9 cellular contexts compared by ENCODE assay signal in genomic region chr17:45353047-45353446, GRCh38. TPM values are rescaled to one million over a fixed set of nuclear protein-coding genes. Genes with fewer than 3 reads are reported as not detected.
DNase-seq lines count a peak whose midpoint lies in the region; ATAC-seq, FAIRE-seq and TF ChIP-seq lines count a peak whose summit lies in the region.
"Had no signal": no experiment of that assay in that cellular context is flagged by ENCODE, and none has a peak within 500 bp of the region (broad histone marks: within the 10 kb centered on the region; RNA-seq: fewer than 3 reads in every experiment).

No MANE protein-coding gene starts in this region.

- 91% methylated on average over 4 of the region's 4 CpGs; no CpG with 5 or more reads in 1 of the 2 experiments for WGBS in H1 (ENCODE audit: extremely low coverage in 1 of 2, insufficient coverage in 1 of 2, insufficient read length in 1 of 2, insufficient replicate concordance in 2 of 2, low coverage in 1 of 2, low lambda C conversion rate in 2 of 2, missing lambda C conversion rate in 1 of 2), 2 experiments

- H3K9me3 ChIP-seq in T-helper 17 cell (ENCODE audit: control insufficient read depth, low read length, poor library complexity, severe bottlenecking) (no peaks in the 10 kb centered on the region), H1 (ENCODE audit: insufficient read depth in 2 of 2, low read depth in 1 of 2, low read length in 1 of 2) (0 out of 4 replicates have a peak, but pooled peaks cover 0 to 2% of the 10 kb centered on the region in 2 experiments)

- peaks cover 9% of the 10 kb centered on the region for H3K36me3 Mint-ChIP-seq in T-helper 17 cell (ENCODE audit: low read depth)

- ATAC-seq in HG03565 (IDR thresholded peaks at IDR 0.05; ENCODE audit: unreplicated experiment) (peak; percentile 37), T-helper 17 cell (peak; percentile 46), GM19324 (IDR thresholded peaks at IDR 0.05; ENCODE audit: low FRiP score, unreplicated experiment) (no peak), HG03457 (IDR thresholded peaks at IDR 0.05; ENCODE audit: unreplicated experiment) (no peak)

- H3K4me3 Mint-ChIP-seq in T-helper 17 cell: no peak overlapping the region

- H2BK15ac ChIP-seq in H1 (ENCODE audit: low read length): peak overlapping the region; percentile 48; the same call in 1 of the 2 replicates

- CTCF ChIA-PET in H1 (lab: Charles Lee; ENCODE audit: partially characterized antibody): no interaction called here

- no peaks in the 10 kb centered on the region; the same call in 1 of the 2 replicates for H3K23me2 ChIP-seq in H1 (ENCODE audit: low read depth, low read length)

- TF ChIP-seq RAD21 in H1 (IDR thresholded peaks at IDR 0.05 in 1 of 2, conservative IDR thresholded peaks at IDR 0.05 in 1 of 2; ENCODE audit: low read depth in 2 of 2, low read length in 2 of 2): no peak

- POLR2A ChIA-PET in H1 (lab: Charles Lee; ENCODE audit: partially characterized antibody): interaction anchor here (0.7 kb wide), 1 partner anchor 18 kb away, joined by 3 read pairs; no protein-coding TSS in a partner anchor

- H3K27ac Mint-ChIP-seq in T-helper 17 cell: no peak overlapping the region

- H4K20me1 ChIP-seq in H1 (replicated peaks in 1 of 2; ENCODE audit: control insufficient read depth in 1 of 2, insufficient read depth in 2 of 2, low read length in 2 of 2): no peaks in the 10 kb centered on the region

- H3K56ac ChIP-seq in H1 (replicated peaks; ENCODE audit: insufficient read length, low read depth, low read length): no peak overlapping the region

- H3K4ac ChIP-seq in H1 (replicated peaks; ENCODE audit: insufficient read length, low read depth, low read length): no peak overlapping the region

- H2AFZ ChIP-seq in H1 (ENCODE audit: low read length): no peak overlapping the region

- H2BK5ac ChIP-seq in H1 (ENCODE audit: low read depth, low read length): no peak overlapping the region

- no peak overlapping the region for H4K8ac ChIP-seq in H1 (ENCODE audit: extremely low read depth, insufficient read depth, low read length)

- H3K9ac ChIP-seq in H1 (replicated peaks in 1 of 4; ENCODE audit: extremely low read depth in 1 of 4, low read depth in 3 of 4, low read length in 3 of 4): no peak overlapping the region

- H3K4me1 Mint-ChIP-seq in T-helper 17 cell: peaks cover 12% of the 10 kb centered on the region

- no peak overlapping the region for H3K23ac ChIP-seq in H1 (ENCODE audit: insufficient read length)

- no peak overlapping the region for H2BK12ac ChIP-seq in H1 (ENCODE audit: low read depth, low read length)

- H3K79me1 ChIP-seq in H1 (ENCODE audit: low read depth, low read length): no peaks in the 10 kb centered on the region

- H2BK20ac ChIP-seq in H1 (ENCODE audit: low read length): peak overlapping the region; percentile 52; the same call in 1 of the 2 replicates

- no peak for TF ChIP-seq CTCF in H1 (IDR thresholded peaks at IDR 0.05; ENCODE audit: control extremely low read depth in 1 of 3, insufficient read depth in 1 of 3, low read depth in 1 of 3, low read length in 3 of 3)

- no peak overlapping the region for H2BK120ac ChIP-seq in H1 (replicated peaks; ENCODE audit: low read depth, low read length)

- no peak overlapping the region for H3K27ac ChIP-seq in H1 (ENCODE audit: low read depth, low read length)

- no peak overlapping the region for H2AK5ac ChIP-seq in H1 (ENCODE audit: low read depth, low read length)

- DNase-seq in T-helper 17 cell (no peak), H1 (ENCODE audit: low read depth in 1 of 2, low spot score in 2 of 2) (no peak), GM19240 (ENCODE audit: insufficient read length, low spot score) (no peak)
- peak; percentile 12 to 27 for DNase-seq in stimulated activated CD8-positive, alpha-beta memory T cell treated with anti-CD3 and anti-CD28 coated beads, Interleukin-7, amount 100 ng/mL, for 4 hours (ENCODE audit: low read depth in 2 of 2)
- DNase-seq: small intestine, T1000 had no signal

- no peak overlapping the region for H3K18ac ChIP-seq in H1 (ENCODE audit: extremely low read depth, low read length)

- peaks cover 8% of the 10 kb centered on the region for H3K27me3 Mint-ChIP-seq in T-helper 17 cell

- no peaks in the 10 kb centered on the region for H3K79me2 ChIP-seq in H1 (ENCODE audit: control insufficient read depth in 1 of 2, insufficient read depth in 2 of 2, low read length in 2 of 2)

- no peak overlapping the region for H3K14ac ChIP-seq in H1 (ENCODE audit: insufficient read length)

- no peak overlapping the region for H4K5ac ChIP-seq in H1 (ENCODE audit: insufficient read length, low read depth, low read length)

- no peak for TF ChIP-seq POLR2A in H1 (IDR thresholded peaks at IDR 0.05; ENCODE audit: control extremely low read depth in 1 of 2, low read depth in 2 of 2, low read length in 2 of 2)

- H3K36me3 ChIP-seq in H1 (ENCODE audit: control insufficient read depth in 2 of 4, insufficient read depth in 4 of 4, low read length in 3 of 4): no peaks in the 10 kb centered on the region

- no peak for FAIRE-seq in H1 (lab: Jason Lieb, UNC)
- FAIRE-seq: small intestine had no signal

- no peak for TF ChIP-seq EP300 in H1 (IDR thresholded peaks at IDR 0.05; ENCODE audit: borderline replicate concordance in 1 of 2, low read depth in 2 of 2, low read length in 2 of 2)

- no peaks in the 10 kb centered on the region; a peak in 1 of 7 replicates for H3K4me1 ChIP-seq in H1 (replicated peaks in 1 of 4; ENCODE audit: control insufficient read depth in 3 of 4, insufficient read depth in 4 of 4, low read length in 3 of 4)

- no peak overlapping the region for H3K4me2 ChIP-seq in H1 (ENCODE audit: insufficient read depth in 1 of 2, low read depth in 2 of 2, low read length in 2 of 2)

- H3K4me3 ChIP-seq in H1 (ENCODE audit: extremely low read depth in 1 of 4, insufficient read depth in 2 of 4, low read depth in 3 of 4, low read length in 4 of 4): no peak overlapping the region

- no peak overlapping the region for H4K91ac ChIP-seq in H1 (replicated peaks; ENCODE audit: insufficient read length, low read length)

- no peaks in the 10 kb centered on the region for H3K27me3 ChIP-seq in H1 (replicated peaks in 1 of 4; ENCODE audit: control insufficient read depth in 3 of 4, extremely low read depth in 1 of 4, insufficient read depth in 3 of 4, low read length in 3 of 4)

TF ChIP-seq in H1, 55 proteins besides CTCF, POLR2A, EP300 and RAD21:
- TF ChIP-seq ZNF274 (IDR thresholded peaks at IDR 0.05; ENCODE audit: borderline replicate concordance, extremely low read depth, low read length): no peak
- no peak for TF ChIP-seq EGR1 (IDR thresholded peaks at IDR 0.05; ENCODE audit: borderline replicate concordance, low read depth, low read length)
- no peak for TF ChIP-seq ASH2L (IDR thresholded peaks at IDR 0.05; ENCODE audit: low read length)

RNA-seq across cellular contexts. Expression of gene MAP3K14, which starts 36.2 kb away (rescaled TPM):
- total RNA-seq in T-helper 17 cell: 10 to 100 TPM; 43.8 to 49.1 TPM
- total RNA-seq in H1 (2021; fragmentation: NEBNext Ultra II Directional; extraction: Animal tissue kit (Norgen Biotek cat#: 25700)): 6.1 and 6.7 TPM in 2 replicates
- polyA plus RNA-seq in H1 (2011; rRNA removed): 5.2 and 6.4 TPM in 2 replicates
- 4.3 TPM for polyA plus RNA-seq in H1 (2011; cell fraction: cytosol; rRNA removed)
- 9.5 TPM for polyA plus RNA-seq in H1 (2011; cell fraction: nucleus; rRNA removed)
- 5.2 to 7.2 TPM (median 7.0 TPM) in 4 replicates for polyA plus RNA-seq in H1 (2012, experiment 1 of 2)
- 6.0 TPM for polyA plus RNA-seq in H1 (2012, experiment 2 of 2)
- 3.5 TPM for polyA plus RNA-seq in H1 (2013, experiment 1 of 2)
- polyA plus RNA-seq in H1 (2013, experiment 2 of 2): 3.3 TPM
- 3.9 and 4.4 TPM in 2 replicates for polyA minus RNA-seq in H1 (2011; rRNA and poly(A)+ RNA removed)
- polyA minus RNA-seq in H1 (2011; cell fraction: cytosol; rRNA and poly(A)+ RNA removed): 3.0 TPM
- polyA minus RNA-seq in H1 (2011; cell fraction: nucleus; rRNA and poly(A)+ RNA removed): 5.4 TPM

Comparison
In these comparisons a context has a peak if more than half of its experiments do, and no peak if none do; other contexts are left out.
1. ATAC-seq: peak in HG03565 (single experiment) and T-helper 17 cell (single experiment); none in GM19324 (single experiment) and HG03457 (single experiment).
2. DNase-seq: peak in stimulated activated CD8-positive, alpha-beta memory T cell treated with anti-CD3 and anti-CD28 coated beads, Interleukin-7, amount 100 ng/mL, for 4 hours (2 of 2); none in T-helper 17 cell (0 of 3), H1 (0 of 2) and GM19240 (single experiment).